ENCODE assay signal across 9 cellular contexts in genomic region chr3:13884851-13885703, GRCh38. TPM values are rescaled to one million over a fixed set of nuclear protein-coding genes. Genes with fewer than 3 reads are reported as not detected.
DNase-seq lines count a peak whose midpoint lies in the region; ATAC-seq and TF ChIP-seq lines count a peak whose summit lies in the region.
"Had no signal": no experiment of that assay in that cellular context is flagged by ENCODE, and none has a peak within 500 bp of the region (broad histone marks: within the 10 kb centered on the region; RNA-seq: fewer than 3 reads in every experiment).

No MANE protein-coding gene starts in this region.

- no peak overlapping the region for H3K4me3 Mint-ChIP-seq in activated T-helper 1 cell treated with anti-CD3 and anti-CD28 coated beads, Interleukin-12 subunit alpha, Interleukin-12 subunit beta, Interleukin-2, Interleukin-4 antibody, amounts not matched to agents 30 ng/mL and 10 ng/mL and 1 ng/mL, durations not matched to agents 14 hours and 24 hours and 36 hours
- no peak overlapping the region for H3K4me3 Mint-ChIP-seq in glutamatergic neuron (ENCODE audit: unreplicated experiment)

- H3K27me3 ChIP-seq in DND-41 (ENCODE audit: insufficient read depth, low read length, poor library complexity) (peaks cover 11% of the 10 kb centered on the region), gastrocnemius medialis (peaks cover 24 to 33% (median 32%) of the 10 kb centered on the region in 3 donors)

- H3K4me3 ChIP-seq in DND-41 (ENCODE audit: low read depth in 1 of 2, low read length in 2 of 2), result no peak overlapping the region
- no peak overlapping the region for H3K4me3 ChIP-seq in gastrocnemius medialis
- H3K4me3 ChIP-seq: skin epidermis had no signal

- H3K9me3 ChIP-seq in DND-41 (ENCODE audit: insufficient read depth, low read length, severe bottlenecking) (no peaks in the 10 kb centered on the region), gastrocnemius medialis (no peaks in the 10 kb centered on the region)

- ATAC-seq in DND-41 (ENCODE audit: insufficient read depth, low read depth), result peak; percentile 79
- peak; percentile 70 for ATAC-seq in GM21786 (IDR thresholded peaks at IDR 0.05; ENCODE audit: unreplicated experiment)
- no peak for ATAC-seq in gastrocnemius medialis

- no peaks in the 10 kb centered on the region for H3K9me3 Mint-ChIP-seq in activated T-helper 1 cell treated with anti-CD3 and anti-CD28 coated beads, Interleukin-12 subunit alpha, Interleukin-12 subunit beta, Interleukin-2, Interleukin-4 antibody, amounts not matched to agents 30 ng/mL and 10 ng/mL and 1 ng/mL, durations not matched to agents 14 hours and 24 hours and 36 hours
- peaks cover 2% of the 10 kb centered on the region for H3K9me3 Mint-ChIP-seq in glutamatergic neuron (ENCODE audit: unreplicated experiment)

- no peak overlapping the region for H2AFZ ChIP-seq in DND-41 (ENCODE audit: low read depth, low read length)

- H4K20me1 ChIP-seq in DND-41 (ENCODE audit: insufficient read depth, low read length), result no peaks in the 10 kb centered on the region

- no peak overlapping the region for H3K9ac ChIP-seq in DND-41 (ENCODE audit: low read depth, low read length)

- H3K79me2 ChIP-seq in DND-41 (ENCODE audit: insufficient read depth, low read length), result no peaks in the 10 kb centered on the region

- H3K27ac ChIP-seq in DND-41 (ENCODE audit: low read length) (no peak overlapping the region), gastrocnemius medialis (no peak overlapping the region)
- H3K27ac ChIP-seq: skin epidermis had no signal

- H3K27ac Mint-ChIP-seq in activated T-helper 1 cell treated with anti-CD3 and anti-CD28 coated beads, Interleukin-12 subunit alpha, Interleukin-12 subunit beta, Interleukin-2, Interleukin-4 antibody, amounts not matched to agents 30 ng/mL and 10 ng/mL and 1 ng/mL, durations not matched to agents 14 hours and 24 hours and 36 hours, result no peak overlapping the region
- H3K27ac Mint-ChIP-seq in glutamatergic neuron (ENCODE audit: unreplicated experiment), result no peak overlapping the region

- peak; percentile 90 for TF ChIP-seq CTCF in DND-41 (IDR thresholded peaks at IDR 0.05; ENCODE audit: borderline replicate concordance, extremely low read depth, low read length, poor library complexity, severe bottlenecking)
- peak; percentile 90 for TF ChIP-seq CTCF in glutamatergic neuron (IDR thresholded peaks at IDR 0.05; ENCODE audit: partially characterized antibody, unreplicated experiment)
- peak in 2 of 5 experiments; percentile 21 to 43 for TF ChIP-seq CTCF in gastrocnemius medialis (IDR thresholded peaks at IDR 0.05 in 4 of 5, conservative IDR thresholded peaks at IDR 0.05 in 1 of 5)

- H3K4me1 Mint-ChIP-seq in activated T-helper 1 cell treated with anti-CD3 and anti-CD28 coated beads, Interleukin-12 subunit alpha, Interleukin-12 subunit beta, Interleukin-2, Interleukin-4 antibody, amounts not matched to agents 30 ng/mL and 10 ng/mL and 1 ng/mL, durations not matched to agents 14 hours and 24 hours and 36 hours (ENCODE audit: low read depth), result no peaks in the 10 kb centered on the region
- H3K4me1 Mint-ChIP-seq in glutamatergic neuron (ENCODE audit: low read depth, unreplicated experiment), result no peaks in the 10 kb centered on the region

- in situ Hi-C loops in gastrocnemius medialis (cut with MboI; ENCODE audit: low sequenced_read_pairs in 4 of 4), result loop anchor here in 3 of 4 donors (25.0 kb wide), 2 partner anchors 577 to 602 kb away; no protein-coding TSS in a partner anchor

- no peaks in the 10 kb centered on the region for H3K36me3 ChIP-seq in DND-41 (ENCODE audit: insufficient read depth, low read length)
- no peaks in the 10 kb centered on the region for H3K36me3 ChIP-seq in gastrocnemius medialis

- DNase-seq in DND-41, result peak; percentile 46
- DNase-seq in NCI-H82 (lab: John Stamatoyannopoulos, UW), result peak; percentile 64
- DNase-seq in activated T-helper 1 cell treated with anti-CD3 and anti-CD28 coated beads, Interleukin-12 subunit alpha, Interleukin-12 subunit beta, Interleukin-2, Interleukin-4 antibody, amounts not matched to agents 30 ng/mL and 10 ng/mL and 1 ng/mL, durations not matched to agents 14 hours and 24 hours and 36 hours (ENCODE audit: low spot score), result peak; percentile 54
- DNase-seq in glutamatergic neuron, result peak; percentile 27
- DNase-seq in stimulated activated CD4-positive, alpha-beta T cell treated with anti-CD3 and anti-CD28 coated beads, TNF-alpha, amount 100 ng/mL, for 1 hour (ENCODE audit: low read depth in 3 of 3, low spot score in 1 of 3), result peak; percentile 33 to 52 (median 48)
- no peak for DNase-seq in inferior parietal cortex (ENCODE audit: extremely low spot score)
- no peak for DNase-seq in gastrocnemius medialis

- no peaks in the 10 kb centered on the region for H3K36me3 Mint-ChIP-seq in activated T-helper 1 cell treated with anti-CD3 and anti-CD28 coated beads, Interleukin-12 subunit alpha, Interleukin-12 subunit beta, Interleukin-2, Interleukin-4 antibody, amounts not matched to agents 30 ng/mL and 10 ng/mL and 1 ng/mL, durations not matched to agents 14 hours and 24 hours and 36 hours (ENCODE audit: low read depth)
- H3K36me3 Mint-ChIP-seq in glutamatergic neuron (ENCODE audit: unreplicated experiment), result no peaks in the 10 kb centered on the region

- H3K4me1 ChIP-seq in DND-41 (ENCODE audit: insufficient read depth, low read length) (peaks cover under 1% of the 10 kb centered on the region; the same call in 1 of the 2 replicates), gastrocnemius medialis (no peaks in the 10 kb centered on the region)

- no peak for TF ChIP-seq POLR2A in gastrocnemius medialis (IDR thresholded peaks at IDR 0.05)

- H3K4me2 ChIP-seq in DND-41 (ENCODE audit: insufficient read depth, low read length), result no peak overlapping the region

- intact Hi-C loops in activated T-helper 1 cell treated with anti-CD3 and anti-CD28 coated beads, Interleukin-12 subunit alpha, Interleukin-12 subunit beta, Interleukin-2, Interleukin-4 antibody, amounts not matched to agents 30 ng/mL and 10 ng/mL and 1 ng/mL, durations not matched to agents 14 hours and 24 hours and 36 hours (cut with micrococcal nuclease), result loop anchor here (1.0 kb wide), 1 partner anchor 227 kb away; no protein-coding TSS in a partner anchor
- intact Hi-C loops in gastrocnemius medialis (cut with DNase I; ENCODE audit: low total_unique reads), result loop anchor here (5.0 kb wide), 1 partner anchor 228 kb away; no protein-coding TSS in a partner anchor

- peaks cover 34% of the 10 kb centered on the region for H3K27me3 Mint-ChIP-seq in activated T-helper 1 cell treated with anti-CD3 and anti-CD28 coated beads, Interleukin-12 subunit alpha, Interleukin-12 subunit beta, Interleukin-2, Interleukin-4 antibody, amounts not matched to agents 30 ng/mL and 10 ng/mL and 1 ng/mL, durations not matched to agents 14 hours and 24 hours and 36 hours (ENCODE audit: insufficient read depth)
- peaks cover 24% of the 10 kb centered on the region for H3K27me3 Mint-ChIP-seq in glutamatergic neuron (ENCODE audit: unreplicated experiment)

RNA-seq across cellular contexts. Expression of gene WNT7A, which starts 5.2 kb away (rescaled TPM):
- not detected in 2 replicates for total RNA-seq in activated T-helper 1 cell treated with anti-CD3 and anti-CD28 coated beads, Interleukin-12 subunit alpha, Interleukin-12 subunit beta, Interleukin-2, Interleukin-4 antibody, amounts not matched to agents 30 ng/mL and 10 ng/mL and 1 ng/mL, durations not matched to agents 14 hours and 24 hours and 36 hours
- total RNA-seq in glutamatergic neuron (ENCODE audit: unreplicated experiment), result not detected
- not detected for total RNA-seq in gastrocnemius medialis

Comparison
In these comparisons a context has a peak if more than half of its experiments do, and no peak if none do; other contexts are left out.
1. ATAC-seq: peak in DND-41 (single experiment) and GM21786 (single experiment); none in gastrocnemius medialis (0 of 2).
2. DNase-seq: peak in DND-41 (single experiment), NCI-H82 (single experiment), activated T-helper 1 cell treated with anti-CD3 and anti-CD28 coated beads, Interleukin-12 subunit alpha, Interleukin-12 subunit beta, Interleukin-2, Interleukin-4 antibody, amounts not matched to agents 30 ng/mL and 10 ng/mL and 1 ng/mL, durations not matched to agents 14 hours and 24 hours and 36 hours (single experiment), glutamatergic neuron (single experiment) and stimulated activated CD4-positive, alpha-beta T cell treated with anti-CD3 and anti-CD28 coated beads, TNF-alpha, amount 100 ng/mL, for 1 hour (3 of 3); none in inferior parietal cortex (single experiment) and gastrocnemius medialis (0 of 2).